ENCODE assay signal across 9 cellular contexts in genomic region chr6:156809034-156809433, GRCh38. TPM values are rescaled to one million over a fixed set of nuclear protein-coding genes. Genes with fewer than 3 reads are reported as not detected.
A peak's percentile ranks its signal among the peaks of the same experiment; 100 is the strongest.
DNase-seq lines count a peak whose midpoint lies in the region; ATAC-seq and TF ChIP-seq lines count a peak whose summit lies in the region.
"Had no signal": no experiment of that assay in that cellular context is flagged by ENCODE, and none has a peak within 500 bp of the region (broad histone marks: within the 10 kb centered on the region; RNA-seq: fewer than 3 reads in every experiment).

No MANE protein-coding gene starts in this region.

- ATAC-seq in GM19468 (IDR thresholded peaks at IDR 0.05; ENCODE audit: extremely low read depth, unreplicated experiment), result peak; percentile 45
- peak; percentile 93 for ATAC-seq in HG03460 (IDR thresholded peaks at IDR 0.05; ENCODE audit: unreplicated experiment)
- ATAC-seq in psoas muscle, result peak; percentile 68 to 87 (median 84)

- TF ChIP-seq POLR2A in esophagus muscularis mucosa (IDR thresholded peaks at IDR 0.05; ENCODE audit: low read depth), result no peak

- no peaks in the 10 kb centered on the region for H3K27me3 Mint-ChIP-seq in brain

- peak overlapping the region; percentile 31 for H3K27ac ChIP-seq in DOHH2 (ENCODE audit: low read depth, low read length)
- peak overlapping the region; percentile 51 for H3K27ac ChIP-seq in psoas muscle
- no peak overlapping the region for H3K27ac ChIP-seq in esophagus muscularis mucosa (replicated peaks in 1 of 4)
- H3K27ac ChIP-seq: HL-60 had no signal

- DNase-seq in psoas muscle (no peak), HuH-7 (ENCODE audit: low spot score) (no peak), esophagus muscularis mucosa (ENCODE audit: extremely low spot score) (no peak)
- DNase-seq in activated CD4-positive, alpha-beta T cell treated with anti-CD3 and anti-CD28 coated beads, Interleukin-2, amount 50 U/mL, for 48 hours, result no peak

- peak overlapping the region in 2 of 5 experiments; percentile 66 to 76 for H3K27ac Mint-ChIP-seq in brain

- no peak for TF ChIP-seq EP300 in esophagus muscularis mucosa (IDR thresholded peaks at IDR 0.05)

- H3K4me3 ChIP-seq in DOHH2 (ENCODE audit: low read length), result peak overlapping the region; percentile 40
- no peak overlapping the region for H3K4me3 ChIP-seq in psoas muscle
- H3K4me3 ChIP-seq in esophagus muscularis mucosa, result no peak overlapping the region

- H3K4me1 ChIP-seq in DOHH2 (ENCODE audit: control insufficient read depth, low read length) (peaks cover 77% of the 10 kb centered on the region), psoas muscle (peaks cover 44% of the 10 kb centered on the region), esophagus muscularis mucosa (peaks cover 48 to 77% (median 69%) of the 10 kb centered on the region in 4 donors)

- intact Hi-C loops in psoas muscle (cut with DNase I) (loop anchor here in 1 of 2 donors (10.0 kb wide), 1 partner anchor 136 kb away; no protein-coding TSS in a partner anchor), esophagus muscularis mucosa (cut with DNase I) (no loop called here)

- H3K79me2 ChIP-seq in DOHH2 (ENCODE audit: control insufficient read depth, low read length), result peaks cover 100% of the 10 kb centered on the region

- 15 to 48% (median 25%) methylated on average over 4 of the region's 4 CpGs for WGBS in psoas muscle, 3 donors
- 52% methylated on average over 4 of the region's 4 CpGs for WGBS in esophagus muscularis mucosa

- peaks cover 76% of the 10 kb centered on the region for H3K4me1 Mint-ChIP-seq in brain

- no peaks in the 10 kb centered on the region for H3K9me3 ChIP-seq in DOHH2 (ENCODE audit: control insufficient read depth, insufficient read depth, low read length)
- no peaks in the 10 kb centered on the region for H3K9me3 ChIP-seq in psoas muscle
- H3K9me3 ChIP-seq in esophagus muscularis mucosa, result no peaks in the 10 kb centered on the region

- H3F3A ChIP-seq in DOHH2 (ENCODE audit: control insufficient read depth, insufficient read depth), result peaks cover 3% of the 10 kb centered on the region; the same call in 1 of the 2 replicates

- H3K36me3 Mint-ChIP-seq in brain, result peaks cover 16% of the 10 kb centered on the region

- H3K4me2 ChIP-seq in DOHH2 (ENCODE audit: low read length), result peak overlapping the region; percentile 63

- H3K36me3 ChIP-seq in DOHH2 (ENCODE audit: control insufficient read depth, low read length), result peaks cover 15% of the 10 kb centered on the region
- H3K36me3 ChIP-seq in psoas muscle (ENCODE audit: insufficient read depth in 1 of 2, low read depth in 1 of 2), result no peaks in the 10 kb centered on the region
- H3K36me3 ChIP-seq in esophagus muscularis mucosa, result no peaks in the 10 kb centered on the region

- H3K27me3 ChIP-seq in DOHH2 (ENCODE audit: control insufficient read depth, low read length) (no peaks in the 10 kb centered on the region), psoas muscle (ENCODE audit: insufficient read depth in 3 of 3, low read length in 2 of 3) (no peaks in the 10 kb centered on the region), esophagus muscularis mucosa (no peaks in the 10 kb centered on the region)

- peaks cover 26% of the 10 kb centered on the region for H4K20me1 ChIP-seq in DOHH2 (ENCODE audit: control insufficient read depth, insufficient read depth, low read depth, low read length)

- peak overlapping the region in 3 of 5 experiments; percentile 25 to 55 (median 49) for H3K4me3 Mint-ChIP-seq in brain

- H3K9me3 Mint-ChIP-seq in brain, result peaks cover 0 to 6% (median 0%) of the 10 kb centered on the region in 5 experiments

- TF ChIP-seq CTCF in DOHH2 (IDR thresholded peaks at IDR 0.05; ENCODE audit: low read depth, low read length, poor library complexity, severe bottlenecking) (no peak), brain (conservative IDR thresholded peaks at IDR 0.05) (no peak), psoas muscle (IDR thresholded peaks at IDR 0.05) (no peak), esophagus muscularis mucosa (IDR thresholded peaks at IDR 0.05) (no peak)

- H3K9me2 ChIP-seq in DOHH2 (replicated peaks; ENCODE audit: control insufficient read depth, low read length), result no peaks in the 10 kb centered on the region

RNA-seq across cellular contexts. Expression of gene ARID1B, which starts 31.9 kb away (rescaled TPM):
- 35.6 TPM for polyA plus RNA-seq in brain (ENCODE audit: insufficient read depth, low read depth, low replicate concordance)
- 10 to 100 TPM; 53.1 to 61.1 (median 55.8) TPM for total RNA-seq in psoas muscle
- 10 to 100 TPM in 2 of 3 donors, 1 to 10 TPM in 1; 8.1 to 29.2 (median 12.4) TPM for polyA plus RNA-seq in psoas muscle
- total RNA-seq in esophagus muscularis mucosa, result 10 to 100 TPM; 55.0 to 87.2 (median 72.7) TPM

Comparison
In these comparisons a context has a peak if more than half of its experiments do, and no peak if none do; other contexts are left out.
1. H3K27ac ChIP-seq: peak in DOHH2 (single experiment) and psoas muscle (single experiment); none in esophagus muscularis mucosa (0 of 4).
2. Peak in every context shown above with its lines, with median percentiles within 50 percentile points of each other: ATAC-seq.